In genomic region chr6:130517444-130517931, GRCh38 we compare ENCODE assay signal across 12 cellular contexts.
DNase-seq lines count a peak whose midpoint lies in the region; ATAC-seq and TF ChIP-seq lines count a peak whose summit lies in the region.
"Had no signal": no experiment of that assay in that cellular context is flagged by ENCODE, and none has a peak within 500 bp of the region (broad histone marks: within the 10 kb centered on the region; RNA-seq: fewer than 3 reads in every experiment).

No MANE protein-coding gene starts in this region.

- no peak for TF ChIP-seq CTCF in RWPE2 (IDR thresholded peaks at IDR 0.05; ENCODE audit: poor library complexity, severe bottlenecking)
- TF ChIP-seq CTCF in smooth muscle cell (IDR thresholded peaks at IDR 0.05; ENCODE audit: borderline replicate concordance, insufficient read depth, poor library complexity, severe bottlenecking) = no peak

- H3K4me1 ChIP-seq in RWPE2 (ENCODE audit: insufficient read depth, poor library complexity, severe bottlenecking) = peaks cover 9% of the 10 kb centered on the region
- H3K4me1 ChIP-seq in smooth muscle cell (ENCODE audit: low read depth) = peaks cover 12% of the 10 kb centered on the region

- peak overlapping the region; percentile 69 for H3K9ac ChIP-seq in smooth muscle cell (ENCODE audit: low read depth)
- H3K9ac ChIP-seq: BLaER1 treated with 17β-estradiol and CSF1 and Interleukin-3, amounts not matched to agents 10 nM and 100 nM had no signal

- H3K4me1 Mint-ChIP-seq in activated T-cell treated with anti-CD3 and anti-CD28 coated beads, Interleukin-2, amount 50 U/mL, for 4 hours (ENCODE audit: low read depth) = peaks cover 52% of the 10 kb centered on the region

- H3K4me3 Mint-ChIP-seq in activated T-cell treated with anti-CD3 and anti-CD28 coated beads, Interleukin-2, amount 50 U/mL, for 4 hours = no peak overlapping the region

- H3K9me3 ChIP-seq in RWPE2 (ENCODE audit: severe bottlenecking) = no peaks in the 10 kb centered on the region
- H3K9me3 ChIP-seq in smooth muscle cell (replicated peaks; ENCODE audit: low read depth) = no peaks in the 10 kb centered on the region

- DNase-seq in activated T-cell treated with anti-CD3 and anti-CD28 coated beads, Interleukin-2, amount 50 U/mL, for 4 hours = no peak
- no peak for DNase-seq in activated T-cell treated with anti-CD3 and anti-CD28 coated beads, Interleukin-2, amount 50 U/mL, for 48 hours
- DNase-seq in RWPE2 (ENCODE audit: low spot score) (no peak), smooth muscle cell (lab: John Stamatoyannopoulos, UW; ENCODE audit: unreplicated experiment) (no peak), SHP77 (lab: John Stamatoyannopoulos, UW) (no peak), UCSD-AML1 (lab: John Stamatoyannopoulos, UW; ENCODE audit: unreplicated experiment) (no peak)
- DNase-seq in stimulated activated naive CD4-positive, alpha-beta T cell treated with Interleukin-2 at 50 U/mL for 16 hours (lab: John Stamatoyannopoulos, UW) = no peak
- DNase-seq: amniotic stem cell, NCI-H1092 treated with DMSO at 0.1 percent for 48 hours had no signal

- H3K4me2 ChIP-seq in smooth muscle cell = no peak overlapping the region

- H3K4me3 ChIP-seq in RWPE2 (ENCODE audit: severe bottlenecking) (no peak overlapping the region), smooth muscle cell (no peak overlapping the region)
- H3K4me3 ChIP-seq: BLaER1 treated with 17β-estradiol and CSF1 and Interleukin-3, amounts not matched to agents 10 nM and 100 nM; lung had no signal

- H3K36me3 Mint-ChIP-seq in activated T-cell treated with anti-CD3 and anti-CD28 coated beads, Interleukin-2, amount 50 U/mL, for 4 hours (ENCODE audit: insufficient read depth) = no peaks in the 10 kb centered on the region

- H3F3A ChIP-seq in smooth muscle cell (ENCODE audit: low read depth) = peaks cover 9% of the 10 kb centered on the region

- peak overlapping the region; percentile 39 for H3K27ac ChIP-seq in RWPE2 (ENCODE audit: poor library complexity, severe bottlenecking)
- peak overlapping the region; percentile 83 for H3K27ac ChIP-seq in smooth muscle cell (ENCODE audit: low read depth)

- WGBS in smooth muscle cell (ENCODE audit: low lambda C conversion rate) = 87% methylated on average over 3 of the region's 3 CpGs

- peak; percentile 76 for ATAC-seq in activated T-cell treated with anti-CD3 and anti-CD28 coated beads, Interleukin-2, amount 50 U/mL, for 4 hours
- ATAC-seq in HG02852 (IDR thresholded peaks at IDR 0.05; ENCODE audit: unreplicated experiment) (peak; percentile 87), RWPE2 (ENCODE audit: low read depth) (peak; percentile 73)

- no peaks in the 10 kb centered on the region for H3K27me3 Mint-ChIP-seq in activated T-cell treated with anti-CD3 and anti-CD28 coated beads, Interleukin-2, amount 50 U/mL, for 4 hours (ENCODE audit: low read depth)

- peaks cover 21% of the 10 kb centered on the region for H3K9me3 Mint-ChIP-seq in activated T-cell treated with anti-CD3 and anti-CD28 coated beads, Interleukin-2, amount 50 U/mL, for 4 hours

- H3K27me3 ChIP-seq in RWPE2 (ENCODE audit: insufficient read depth, poor library complexity, severe bottlenecking) (no peaks in the 10 kb centered on the region), smooth muscle cell (ENCODE audit: low read depth) (no peaks in the 10 kb centered on the region)
- H3K27me3 ChIP-seq: BLaER1 treated with 17β-estradiol and CSF1 and Interleukin-3, amounts not matched to agents 10 nM and 100 nM had no signal

- no peaks in the 10 kb centered on the region for H3K36me3 ChIP-seq in RWPE2 (ENCODE audit: low read depth)
- no peaks in the 10 kb centered on the region for H3K36me3 ChIP-seq in smooth muscle cell (ENCODE audit: low read depth)
- H3K36me3 ChIP-seq: BLaER1 treated with 17β-estradiol and CSF1 and Interleukin-3, amounts not matched to agents 10 nM and 100 nM had no signal

- H2AFZ ChIP-seq in smooth muscle cell (ENCODE audit: low read depth) = no peak overlapping the region

- H3K79me2 ChIP-seq in smooth muscle cell (ENCODE audit: low read depth) = no peaks in the 10 kb centered on the region

- no peaks in the 10 kb centered on the region for H4K20me1 ChIP-seq in smooth muscle cell (ENCODE audit: low read depth)
- H4K20me1 ChIP-seq: BLaER1 treated with 17β-estradiol and CSF1 and Interleukin-3, amounts not matched to agents 10 nM and 100 nM had no signal
